In genomic region chr17:81711814-81712467, GRCh38 we compare ENCODE assay signal across 1 cellular context.
TF ChIP-seq lines count a peak whose summit lies in the region.

SLC25A10 (plus strand) TSS chr17:81712284; CDS start chr17:81712427, 143 bp downstream.

TF ChIP-seq in K562, 482 proteins besides CTCF, POLR2A, EP300 and RAD21 (continued from another document and continues in another):
- TF ChIP-seq ARHGAP35 (IDR thresholded peaks at IDR 0.05; ENCODE audit: partially characterized antibody) (no peak), TCF7 (IDR thresholded peaks at IDR 0.05; ENCODE audit: borderline replicate concordance) (peak; percentile 40; the same call in 1 of the 2 replicates), CBFA2T3 (IDR thresholded peaks at IDR 0.05) (peak; percentile 34), ZNF282 (CRISPR knock-in tag; IDR thresholded peaks at IDR 0.05) (peak; percentile 47; the same call in 1 of the 2 replicates), FOXJ3 (CRISPR knock-in tag; IDR thresholded peaks at IDR 0.05) (no peak), E2F8 (IDR thresholded peaks at IDR 0.05; ENCODE audit: low read depth, partially characterized antibody) (no peak), MLX (CRISPR knock-in tag; conservative IDR thresholded peaks at IDR 0.05) (peak; percentile 77 to 91; a peak in 2 of 4 replicates), SNIP1 (IDR thresholded peaks at IDR 0.05; ENCODE audit: low read depth) (peak; percentile 64), SAP30 (IDR thresholded peaks at IDR 0.05; ENCODE audit: borderline replicate concordance, insufficient read depth, low read depth, low read length, poor library complexity, severe bottlenecking) (peak; percentile 47), TEAD1 (CRISPR knock-in tag; IDR thresholded peaks at IDR 0.05) (peak in 1 of 2 experiments; percentile 84; a peak in 1 of 4 replicates), ATF3 (IDR thresholded peaks at IDR 0.05) (peak; percentile 58), ATF3 (CRISPR knock-in tag; conservative IDR thresholded peaks at IDR 0.05) (0 out of 2 replicates have a peak, but pooled peaks have one; percentile 74), SAFB (IDR thresholded peaks at IDR 0.05; ENCODE audit: borderline replicate concordance, low read depth, low read length) (peak; percentile 74), THAP7 (CRISPR knock-in tag; IDR thresholded peaks at IDR 0.05) (0 out of 2 replicates have a peak, but pooled peaks have one; percentile 59), ZBED1 (IDR thresholded peaks at IDR 0.05) (no peak), HMGN3 (IDR thresholded peaks at IDR 0.05; ENCODE audit: borderline replicate concordance, extremely low read depth, insufficient read length, low read depth, low read length) (peak; percentile 89), FOXP1 (CRISPR knock-in tag; IDR thresholded peaks at IDR 0.05) (peak; percentile 75; the same call in 1 of the 2 replicates), ZNF395 (CRISPR knock-in tag; IDR thresholded peaks at IDR 0.05) (peak; percentile 71), CBFA2T2 (conservative IDR thresholded peaks at IDR 0.05) (peak; percentile 32; the same call in 1 of the 2 replicates), TBP (optimal IDR thresholded peaks at IDR 0.05; ENCODE audit: low read depth, low read length) (peak; percentile 40), KDM5B (IDR thresholded peaks at IDR 0.05; ENCODE audit: insufficient replicate concordance, low read depth, low read length) (peak; percentile 15), CTBP1 (IDR thresholded peaks at IDR 0.05; ENCODE audit: borderline replicate concordance) (peak; percentile 71), GABPB1 (CRISPR knock-in tag; IDR thresholded peaks at IDR 0.05) (0 out of 2 replicates have a peak, but pooled peaks have one; percentile 41), ZNF639 (CRISPR knock-in tag; conservative IDR thresholded peaks at IDR 0.05 in 1 of 2, IDR thresholded peaks at IDR 0.05 in 1 of 2) (0 out of 4 replicates have a peak, but pooled peaks of 1 of the 2 experiments have one; percentile 22), JUND (IDR thresholded peaks at IDR 0.05; ENCODE audit: borderline replicate concordance, low read depth, low read length) (peak; percentile 78), JUND (tag; IDR thresholded peaks at IDR 0.05; ENCODE audit: borderline replicate concordance, low read depth, low read length) (peak; percentile 39; the same call in 1 of the 3 replicates), ZNF592 (IDR thresholded peaks at IDR 0.05) (peak; percentile 78), HMGXB4 (CRISPR knock-in tag; IDR thresholded peaks at IDR 0.05) (peak; percentile 71; the same call in 1 of the 2 replicates), ZBTB12 (CRISPR knock-in tag; IDR thresholded peaks at IDR 0.05) (no peak), ZNF143 (CRISPR knock-in tag; IDR thresholded peaks at IDR 0.05) (0 out of 2 replicates have a peak, but pooled peaks have one; percentile 33), MEIS2 (IDR thresholded peaks at IDR 0.05; ENCODE audit: partially characterized antibody) (peak; percentile 42), ZNF263 (CRISPR knock-in tag; IDR thresholded peaks at IDR 0.05; ENCODE audit: borderline replicate concordance) (peak; percentile 73), TOE1 (IDR thresholded peaks at IDR 0.05; ENCODE audit: borderline replicate concordance) (peak; percentile 2; the same call in 1 of the 2 replicates), TOE1 (CRISPR knock-in tag; IDR thresholded peaks at IDR 0.05; ENCODE audit: borderline replicate concordance, low read depth) (no peak), ZEB2 (IDR thresholded peaks at IDR 0.05) (peak; percentile 73; the same call in 1 of the 2 replicates), SP1 (CRISPR knock-in tag; IDR thresholded peaks at IDR 0.05) (peak; percentile 66; the same call in 1 of the 2 replicates), ATF1 (CRISPR knock-in tag; IDR thresholded peaks at IDR 0.05) (no peak), ATF1 (tag; IDR thresholded peaks at IDR 0.05) (peak; percentile 56; the same call in 1 of the 2 replicates), CCNT2 (IDR thresholded peaks at IDR 0.05; ENCODE audit: borderline replicate concordance, extremely low read depth, insufficient read length, low read depth, low read length) (peak; percentile 80), ATF2 (CRISPR knock-in tag; IDR thresholded peaks at IDR 0.05) (0 out of 2 replicates have a peak, but pooled peaks have one; percentile 46), ETV6 (IDR thresholded peaks at IDR 0.05; ENCODE audit: borderline replicate concordance in 1 of 2, low read depth in 2 of 2, low read length in 1 of 2) (no peak), ETV6 (CRISPR knock-in tag; IDR thresholded peaks at IDR 0.05; ENCODE audit: borderline replicate concordance) (peak; percentile 84; the same call in 1 of the 2 replicates), TBL1XR1 (IDR thresholded peaks at IDR 0.05; ENCODE audit: low read length in 2 of 2) (peak in 1 of 2 experiments; percentile 23; a peak in 1 of 4 replicates)
